ENCODE assay signal across 8 cellular contexts in genomic region chr12:104063712-104064030, GRCh38. TPM values are rescaled to one million over a fixed set of nuclear protein-coding genes. Genes with fewer than 3 reads are reported as not detected.
DNase-seq lines count a peak whose midpoint lies in the region; ATAC-seq and TF ChIP-seq lines count a peak whose summit lies in the region.

No MANE protein-coding gene starts in this region.

- H3K4me1 ChIP-seq in cardiac muscle cell (ENCODE audit: low read depth) (peaks cover 8% of the 10 kb centered on the region), rectal smooth muscle tissue (ENCODE audit: control insufficient read depth, insufficient read depth, low read length) (peaks cover 13% of the 10 kb centered on the region)

- no peak overlapping the region for H3K27ac ChIP-seq in CD4-positive, alpha-beta T cell (ENCODE audit: low read depth, low read length)
- H3K27ac ChIP-seq in cardiac muscle cell, result peak overlapping the region; percentile 70
- H3K27ac ChIP-seq in rectal smooth muscle tissue (ENCODE audit: low read depth, low read length), result peak overlapping the region; percentile 91

- peaks cover 33% of the 10 kb centered on the region for H3K4me1 Mint-ChIP-seq in CD4-positive, alpha-beta T cell (ENCODE audit: low read depth)

- peaks cover 12% of the 10 kb centered on the region for H3K27me3 Mint-ChIP-seq in CD4-positive, alpha-beta T cell

- POLR2A ChIA-PET in CD4-positive, alpha-beta T cell (lab: Charles Lee), result interaction anchor here (1.0 to 3.7 kb wide), 7 partner anchors 45 to 225 kb away, joined by 3 to 33 read pairs (median 17); partner anchors contain the start of genes HSP90B1, NFYB and TDG

- no peaks in the 10 kb centered on the region for H3K27me3 ChIP-seq in CD4-positive, alpha-beta T cell (ENCODE audit: control insufficient read depth, insufficient read depth, low read length)
- H3K27me3 ChIP-seq in cardiac muscle cell, result no peaks in the 10 kb centered on the region
- no peaks in the 10 kb centered on the region for H3K27me3 ChIP-seq in rectal smooth muscle tissue (ENCODE audit: control insufficient read depth, insufficient read depth, low read length)

- peak overlapping the region; percentile 54 for H3K9ac ChIP-seq in rectal smooth muscle tissue (ENCODE audit: low read length)

- CTCF ChIA-PET in CD4-positive, alpha-beta T cell (lab: Charles Lee), result interaction anchor here (0.7 to 2.0 kb wide), 4 partner anchors 36 to 100 kb away, joined by 3 to 8 read pairs (median 3); no protein-coding TSS in a partner anchor

- H3K4me3 Mint-ChIP-seq in CD4-positive, alpha-beta T cell, result peak overlapping the region; percentile 95

- no peak for TF ChIP-seq CTCF in CD4-positive, alpha-beta T cell (IDR thresholded peaks at IDR 0.05)
- TF ChIP-seq CTCF in WI38 (IDR thresholded peaks at IDR 0.05; ENCODE audit: low read depth, low read length) (no peak), cardiac muscle cell (IDR thresholded peaks at IDR 0.05; ENCODE audit: low read depth, low read length) (no peak)

- no peaks in the 10 kb centered on the region for H3K9me3 Mint-ChIP-seq in CD4-positive, alpha-beta T cell

- no peak for DNase-seq in CD4-positive, alpha-beta T cell
- DNase-seq in cardiac muscle cell (ENCODE audit: low read depth in 1 of 2, low spot score in 1 of 2), result no peak
- no peak for DNase-seq in LoVo (ENCODE audit: low spot score)
- no peak for DNase-seq in activated CD4-positive, alpha-beta T cell treated with anti-CD3 and anti-CD28 coated beads, Interleukin-2, amount 50 U/mL, for 1 hour

- peak overlapping the region; percentile 82 for H3K27ac Mint-ChIP-seq in CD4-positive, alpha-beta T cell

- H3K9me3 ChIP-seq in CD4-positive, alpha-beta T cell (ENCODE audit: control insufficient read depth, low read length), result no peaks in the 10 kb centered on the region
- H3K9me3 ChIP-seq in cardiac muscle cell (ENCODE audit: low read depth), result no peaks in the 10 kb centered on the region

- intact Hi-C loops in CD4-positive, alpha-beta T cell (cut with DNase I, micrococcal nuclease), result loop anchor here (1.0 to 10.0 kb wide), 8 partner anchors 73 to 1041 kb away; partner anchors contain the start of genes HSP90B1 (in 2 of the 2), TDG (in 2 of the 2), EID3 (in 1 of the 2) and NT5DC3 (in 1 of the 2)

- ATAC-seq in CD4-positive, alpha-beta T cell (ENCODE audit: poor library complexity), result peak; percentile 28
- peak; percentile 28 for ATAC-seq in GM19324 (IDR thresholded peaks at IDR 0.05; ENCODE audit: low FRiP score, unreplicated experiment)
- ATAC-seq in HG03342 (IDR thresholded peaks at IDR 0.05; ENCODE audit: unreplicated experiment), result peak; percentile 33

- H3K36me3 ChIP-seq in cardiac muscle cell, result peaks cover 8% of the 10 kb centered on the region
- no peaks in the 10 kb centered on the region for H3K36me3 ChIP-seq in rectal smooth muscle tissue (ENCODE audit: control insufficient read depth, insufficient read depth, low read length)

- H3K4me3 ChIP-seq in WI38 (ENCODE audit: low read depth, low read length), result peak overlapping the region; percentile 98
- H3K4me3 ChIP-seq in cardiac muscle cell, result peak overlapping the region; percentile 64
- H3K4me3 ChIP-seq in rectal smooth muscle tissue (ENCODE audit: low read length), result peak overlapping the region; percentile 89

- H3K36me3 Mint-ChIP-seq in CD4-positive, alpha-beta T cell (ENCODE audit: low read depth), result peaks cover 25% of the 10 kb centered on the region

RNA-seq across cellular contexts. Expression of gene HCFC2, which starts 0.7 kb away (rescaled TPM):
- total RNA-seq in CD4-positive, alpha-beta T cell, result 10 to 100 TPM; 11.2 to 15.1 TPM
- 11.1 and 14.7 TPM in 2 replicates for total RNA-seq in cardiac muscle cell
- 9.3 and 16.0 TPM in 2 replicates for polyA plus RNA-seq in cardiac muscle cell

RNA-seq across cellular contexts. Expression of gene GLT8D2, which starts 13.7 kb away (rescaled TPM):
- total RNA-seq in CD4-positive, alpha-beta T cell, result not detected
- total RNA-seq in cardiac muscle cell, result 3.2 and 5.9 TPM in 2 replicates
- polyA plus RNA-seq in cardiac muscle cell, result 6.3 and 17.4 TPM in 2 replicates
